Comparison of ENCODE assay signal across 9 cellular contexts in the genomic region with DNA sequence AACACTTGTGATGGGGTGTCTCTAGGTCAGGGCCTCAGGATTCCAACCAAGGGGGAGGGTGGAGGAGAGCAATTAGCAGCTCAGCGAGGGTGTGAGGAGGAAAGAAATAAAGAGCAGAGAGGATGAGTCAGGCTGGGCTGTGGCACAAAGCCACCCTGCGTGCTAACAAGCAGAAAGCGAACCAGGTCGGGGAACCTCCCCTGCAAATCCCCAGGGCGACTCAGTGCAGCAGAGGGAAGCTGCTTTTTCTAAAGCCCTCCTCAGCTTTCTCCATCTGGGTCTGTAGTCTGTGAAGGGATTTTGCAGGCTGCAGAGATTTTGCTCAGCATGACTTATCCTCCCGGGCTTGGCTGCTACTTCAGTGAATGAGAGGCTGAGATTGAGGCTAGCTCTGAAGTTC. TPM values are rescaled to one million over a fixed set of nuclear protein-coding genes. Genes with fewer than 3 reads are reported as not detected.
A peak's percentile ranks its signal among the peaks of the same experiment; 100 is the strongest.
DNase-seq lines count a peak whose midpoint lies in the region; ATAC-seq and TF ChIP-seq lines count a peak whose summit lies in the region.
"Had no signal": no experiment of that assay in that cellular context is flagged by ENCODE, and none has a peak within 500 bp of the region (broad histone marks: within the 10 kb centered on the region; RNA-seq: fewer than 3 reads in every experiment).

No MANE protein-coding gene starts in this region.

- H3K4me1 ChIP-seq in left lung (no peaks in the 10 kb centered on the region), tibial artery (no peaks in the 10 kb centered on the region)

- H3K36me3 Mint-ChIP-seq in stimulated activated memory B cell treated with anti-CD40 and anti-IgM and Interleukin-4, amounts not matched to agents 10 μg/mL and 1 μg/mL and 100 μg/mL, for 72 hours = no peaks in the 10 kb centered on the region

- TF ChIP-seq CTCF in fibroblast of villous mesenchyme (IDR thresholded peaks at IDR 0.05; ENCODE audit: insufficient read depth, low read depth, low read length) (no peak), left lung (IDR thresholded peaks at IDR 0.05) (no peak), tibial artery (IDR thresholded peaks at IDR 0.05) (no peak)

- H3K9me3 ChIP-seq in left lung = no peaks in the 10 kb centered on the region
- H3K9me3 ChIP-seq in tibial artery = no peaks in the 10 kb centered on the region
- H3K9me3 ChIP-seq: breast epithelium had no signal

- no peak overlapping the region for H3K27ac ChIP-seq in left lung
- no peak overlapping the region for H3K27ac ChIP-seq in tibial artery
- H3K27ac ChIP-seq: breast epithelium had no signal

- H3K9me3 Mint-ChIP-seq in stimulated activated memory B cell treated with anti-CD40 and anti-IgM and Interleukin-4, amounts not matched to agents 10 μg/mL and 1 μg/mL and 100 μg/mL, for 72 hours = no peaks in the 10 kb centered on the region

- no peak overlapping the region for H3K4me3 Mint-ChIP-seq in stimulated activated memory B cell treated with anti-CD40 and anti-IgM and Interleukin-4, amounts not matched to agents 10 μg/mL and 1 μg/mL and 100 μg/mL, for 72 hours

- H3K27ac Mint-ChIP-seq in stimulated activated memory B cell treated with anti-CD40 and anti-IgM and Interleukin-4, amounts not matched to agents 10 μg/mL and 1 μg/mL and 100 μg/mL, for 72 hours = no peak overlapping the region

- ATAC-seq in GM21786 (IDR thresholded peaks at IDR 0.05; ENCODE audit: unreplicated experiment) = peak; percentile 71
- peak; percentile 76 for ATAC-seq in stimulated activated memory B cell treated with anti-CD40 and anti-IgM and Interleukin-4, amounts not matched to agents 10 μg/mL and 1 μg/mL and 100 μg/mL, for 72 hours
- ATAC-seq in left lung = no peak

- peaks cover 63% of the 10 kb centered on the region for H3K27me3 Mint-ChIP-seq in stimulated activated memory B cell treated with anti-CD40 and anti-IgM and Interleukin-4, amounts not matched to agents 10 μg/mL and 1 μg/mL and 100 μg/mL, for 72 hours

- peaks cover 0 to 61% of the 10 kb centered on the region in 2 donors for H3K27me3 ChIP-seq in left lung
- H3K27me3 ChIP-seq in tibial artery = peaks cover 0 to 46% of the 10 kb centered on the region in 2 donors
- H3K27me3 ChIP-seq: breast epithelium had no signal

- H3K36me3 ChIP-seq in left lung (no peaks in the 10 kb centered on the region), tibial artery (no peaks in the 10 kb centered on the region)
- H3K36me3 ChIP-seq: breast epithelium had no signal

- no peaks in the 10 kb centered on the region for H3K4me1 Mint-ChIP-seq in stimulated activated memory B cell treated with anti-CD40 and anti-IgM and Interleukin-4, amounts not matched to agents 10 μg/mL and 1 μg/mL and 100 μg/mL, for 72 hours

- peak; percentile 45 for DNase-seq in NOMO-1 treated with DMSO at 0.1 percent for 48 hours (lab: John Stamatoyannopoulos, UW; ENCODE audit: unreplicated experiment)
- DNase-seq in fibroblast of villous mesenchyme (ENCODE audit: low read depth) = peak; percentile 13
- DNase-seq in left lung = no peak
- DNase-seq in tibial artery = no peak
- DNase-seq in activated naive CD4-positive, alpha-beta T cell (lab: John Stamatoyannopoulos, UW) = no peak

- intact Hi-C loops in left lung (cut with DNase I) = no loop called here
- intact Hi-C loops in tibial artery (cut with DNase I; ENCODE audit: low total_unique reads) = no loop called here

- H3K4me3 ChIP-seq in fibroblast of villous mesenchyme (ENCODE audit: low read depth, low read length) = no peak overlapping the region
- H3K4me3 ChIP-seq in left lung = no peak overlapping the region
- no peak overlapping the region for H3K4me3 ChIP-seq in tibial artery
- H3K4me3 ChIP-seq: breast epithelium had no signal

RNA-seq across cellular contexts. Expression of a gene that starts 6.6 kb away (rescaled TPM):
- total RNA-seq in fibroblast of villous mesenchyme = not detected in 2 replicates
- not detected for total RNA-seq in left lung
- total RNA-seq: breast epithelium, lung microvascular endothelial cell had no signal

RNA-seq across cellular contexts. Expression of a gene that starts 28.0 kb away (rescaled TPM):
- total RNA-seq in fibroblast of villous mesenchyme (26.7 and 28.5 TPM in 2 replicates), left lung (10 to 100 TPM; 16.4 to 18.1 TPM)

RNA-seq across cellular contexts. Expression of a gene that starts 56.6 kb away (rescaled TPM):
- total RNA-seq in fibroblast of villous mesenchyme (not detected in 2 replicates), left lung (1 to 10 TPM in 1 of 2 donors, under 1 TPM in 1; 0.67 to 2.5 TPM)
- total RNA-seq: lung microvascular endothelial cell had no signal

Comparison
In these comparisons a context has a peak if more than half of its experiments do, and no peak if none do; other contexts are left out.
1. DNase-seq: peak in NOMO-1 treated with DMSO at 0.1 percent for 48 hours (single experiment) and fibroblast of villous mesenchyme (single experiment); none in left lung (0 of 2), tibial artery (0 of 2) and activated naive CD4-positive, alpha-beta T cell (0 of 4).